1 cellular context compared by ENCODE assay signal in the genomic region with DNA sequence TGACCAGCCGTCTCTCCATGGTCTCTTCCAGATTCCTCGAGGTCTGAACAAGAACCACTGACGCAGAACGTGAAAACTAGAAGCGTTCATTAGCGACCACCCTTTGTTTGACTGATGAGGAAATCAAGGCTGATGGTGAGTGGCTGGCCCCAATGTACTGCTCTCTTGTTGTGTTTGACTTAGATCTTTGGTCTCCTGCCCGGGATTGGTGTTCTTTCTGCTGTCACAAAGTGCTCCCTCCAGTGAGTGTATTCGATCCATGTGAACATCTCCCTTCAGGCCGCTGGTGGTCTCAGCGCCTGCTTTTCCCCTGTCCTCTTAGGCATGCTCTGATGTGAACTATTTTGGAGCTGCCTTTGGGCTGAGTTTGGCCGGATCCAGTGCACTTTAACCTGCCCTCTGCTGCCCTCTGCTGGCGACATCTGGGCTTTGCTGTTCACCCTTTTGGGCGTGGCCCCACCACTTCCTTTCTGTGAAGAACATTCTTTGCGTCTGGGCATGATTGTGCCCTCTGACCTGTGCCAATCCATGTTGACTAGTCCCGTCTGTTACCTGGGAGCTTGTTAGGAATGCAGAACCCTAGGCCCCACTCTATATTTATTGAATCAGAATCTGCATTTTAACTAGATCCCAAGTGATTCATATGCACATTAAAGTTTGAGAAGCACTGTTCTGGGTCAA.
A peak's percentile ranks its signal among the peaks of the same experiment; 100 is the strongest.
TF ChIP-seq lines count a peak whose summit lies in the region.

No MANE protein-coding gene starts in this region.

TF ChIP-seq in HepG2, 621 proteins besides CTCF, POLR2A, EP300 and RAD21 (continued from another document and continues in another):
- TF ChIP-seq ETV6 (CRISPR knock-in tag; conservative IDR thresholded peaks at IDR 0.05) (no peak), ZNF367 (CRISPR knock-in tag; IDR thresholded peaks at IDR 0.05; ENCODE audit: borderline replicate concordance) (no peak), HOXA5 (CRISPR knock-in tag; IDR thresholded peaks at IDR 0.05) (0 out of 2 replicates have a peak, but pooled peaks have one; percentile 53), SETDB1 (CRISPR knock-in tag; IDR thresholded peaks at IDR 0.05; ENCODE audit: borderline replicate concordance) (no peak), ZEB1 (IDR thresholded peaks at IDR 0.05; ENCODE audit: insufficient replicate concordance, low read depth) (peak; percentile 77), TOPORS (CRISPR knock-in tag; IDR thresholded peaks at IDR 0.05) (no peak), ATRX (CRISPR knock-in tag; IDR thresholded peaks at IDR 0.05; ENCODE audit: borderline replicate concordance) (no peak), ZFP36L1 (CRISPR knock-in tag; IDR thresholded peaks at IDR 0.05) (0 out of 2 replicates have a peak, but pooled peaks have one; percentile 7), NFKB2 (CRISPR knock-in tag; IDR thresholded peaks at IDR 0.05; ENCODE audit: borderline replicate concordance) (0 out of 2 replicates have a peak, but pooled peaks have one; percentile 60), RORA (CRISPR knock-in tag; IDR thresholded peaks at IDR 0.05) (no peak), HIVEP1 (CRISPR knock-in tag; IDR thresholded peaks at IDR 0.05) (no peak), ZNF790 (CRISPR knock-in tag; IDR thresholded peaks at IDR 0.05; ENCODE audit: borderline replicate concordance) (no peak), SIX4 (CRISPR knock-in tag; IDR thresholded peaks at IDR 0.05) (peak; percentile 28; the same call in 1 of the 2 replicates), JUN (CRISPR knock-in tag; IDR thresholded peaks at IDR 0.05) (peak; percentile 66; the same call in 1 of the 2 replicates), PAX8 (CRISPR knock-in tag; IDR thresholded peaks at IDR 0.05; ENCODE audit: borderline replicate concordance) (no peak), TMF1 (CRISPR knock-in tag; IDR thresholded peaks at IDR 0.05; ENCODE audit: low read depth) (no peak), ZNF253 (CRISPR knock-in tag; IDR thresholded peaks at IDR 0.05; ENCODE audit: borderline replicate concordance) (no peak), KDM4B (CRISPR knock-in tag; IDR thresholded peaks at IDR 0.05) (peak; percentile 90; the same call in 1 of the 2 replicates), ZFY (CRISPR knock-in tag; IDR thresholded peaks at IDR 0.05) (peak; percentile 18; the same call in 1 of the 2 replicates), GTF2F1 (IDR thresholded peaks at IDR 0.05; ENCODE audit: low read length) (0 out of 2 replicates have a peak, but pooled peaks have one; percentile 14), MAFG (CRISPR knock-in tag; IDR thresholded peaks at IDR 0.05) (no peak), ZNF761 (CRISPR knock-in tag; conservative IDR thresholded peaks at IDR 0.05) (peak; percentile 65; the same call in 1 of the 2 replicates), PRMT3 (CRISPR knock-in tag; IDR thresholded peaks at IDR 0.05; ENCODE audit: borderline replicate concordance, low read depth) (no peak), ZSCAN31 (CRISPR knock-in tag; IDR thresholded peaks at IDR 0.05; ENCODE audit: low read depth) (peak; percentile 77), ZNF468 (CRISPR knock-in tag; IDR thresholded peaks at IDR 0.05) (no peak)
- TF ChIP-seq, protein P1, sequence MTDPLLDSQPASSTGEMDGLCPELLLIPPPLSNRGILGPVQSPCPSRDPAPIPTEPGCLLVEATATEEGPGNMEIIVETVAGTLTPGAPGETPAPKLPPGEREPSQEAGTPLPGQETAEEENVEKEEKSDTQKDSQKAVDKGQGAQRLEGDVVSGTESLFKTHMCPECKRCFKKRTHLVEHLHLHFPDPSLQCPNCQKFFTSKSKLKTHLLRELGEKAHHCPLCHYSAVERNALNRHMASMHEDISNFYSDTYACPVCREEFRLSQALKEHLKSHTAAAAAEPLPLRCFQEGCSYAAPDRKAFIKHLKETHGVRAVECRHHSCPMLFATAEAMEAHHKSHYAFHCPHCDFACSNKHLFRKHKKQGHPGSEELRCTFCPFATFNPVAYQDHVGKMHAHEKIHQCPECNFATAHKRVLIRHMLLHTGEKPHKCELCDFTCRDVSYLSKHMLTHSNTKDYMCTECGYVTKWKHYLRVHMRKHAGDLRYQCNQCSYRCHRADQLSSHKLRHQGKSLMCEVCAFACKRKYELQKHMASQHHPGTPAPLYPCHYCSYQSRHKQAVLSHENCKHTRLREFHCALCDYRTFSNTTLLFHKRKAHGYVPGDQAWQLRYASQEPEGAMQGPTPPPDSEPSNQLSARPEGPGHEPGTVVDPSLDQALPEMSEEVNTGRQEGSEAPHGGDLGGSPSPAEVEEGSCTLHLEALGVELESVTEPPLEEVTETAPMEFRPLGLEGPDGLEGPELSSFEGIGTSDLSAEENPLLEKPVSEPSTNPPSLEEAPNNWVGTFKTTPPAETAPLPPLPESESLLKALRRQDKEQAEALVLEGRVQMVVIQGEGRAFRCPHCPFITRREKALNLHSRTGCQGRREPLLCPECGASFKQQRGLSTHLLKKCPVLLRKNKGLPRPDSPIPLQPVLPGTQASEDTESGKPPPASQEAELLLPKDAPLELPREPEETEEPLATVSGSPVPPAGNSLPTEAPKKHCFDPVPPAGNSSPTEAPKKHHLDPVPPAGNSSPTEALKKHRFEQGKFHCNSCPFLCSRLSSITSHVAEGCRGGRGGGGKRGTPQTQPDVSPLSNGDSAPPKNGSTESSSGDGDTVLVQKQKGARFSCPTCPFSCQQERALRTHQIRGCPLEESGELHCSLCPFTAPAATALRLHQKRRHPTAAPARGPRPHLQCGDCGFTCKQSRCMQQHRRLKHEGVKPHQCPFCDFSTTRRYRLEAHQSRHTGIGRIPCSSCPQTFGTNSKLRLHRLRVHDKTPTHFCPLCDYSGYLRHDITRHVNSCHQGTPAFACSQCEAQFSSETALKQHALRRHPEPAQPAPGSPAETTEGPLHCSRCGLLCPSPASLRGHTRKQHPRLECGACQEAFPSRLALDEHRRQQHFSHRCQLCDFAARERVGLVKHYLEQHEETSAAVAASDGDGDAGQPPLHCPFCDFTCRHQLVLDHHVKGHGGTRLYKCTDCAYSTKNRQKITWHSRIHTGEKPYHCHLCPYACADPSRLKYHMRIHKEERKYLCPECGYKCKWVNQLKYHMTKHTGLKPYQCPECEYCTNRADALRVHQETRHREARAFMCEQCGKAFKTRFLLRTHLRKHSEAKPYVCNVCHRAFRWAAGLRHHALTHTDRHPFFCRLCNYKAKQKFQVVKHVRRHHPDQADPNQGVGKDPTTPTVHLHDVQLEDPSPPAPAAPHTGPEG (CRISPR knock-in tag; IDR thresholded peaks at IDR 0.05), result peak; percentile 26; the same call in 1 of the 2 replicates
- TF ChIP-seq, protein P2, sequence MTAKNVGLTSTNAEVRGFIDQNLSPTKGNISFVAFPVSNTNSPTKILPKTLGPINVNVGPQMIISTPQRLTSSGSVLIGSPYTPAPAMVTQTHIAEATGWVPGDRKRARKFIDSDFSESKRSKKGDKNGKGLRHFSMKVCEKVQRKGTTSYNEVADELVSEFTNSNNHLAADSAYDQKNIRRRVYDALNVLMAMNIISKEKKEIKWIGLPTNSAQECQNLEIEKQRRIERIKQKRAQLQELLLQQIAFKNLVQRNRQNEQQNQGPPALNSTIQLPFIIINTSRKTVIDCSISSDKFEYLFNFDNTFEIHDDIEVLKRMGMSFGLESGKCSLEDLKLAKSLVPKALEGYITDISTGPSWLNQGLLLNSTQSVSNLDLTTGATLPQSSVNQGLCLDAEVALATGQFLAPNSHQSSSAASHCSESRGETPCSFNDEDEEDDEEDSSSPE (CRISPR knock-in tag; IDR thresholded peaks at IDR 0.05), result no peak
- TF ChIP-seq, protein P3, sequence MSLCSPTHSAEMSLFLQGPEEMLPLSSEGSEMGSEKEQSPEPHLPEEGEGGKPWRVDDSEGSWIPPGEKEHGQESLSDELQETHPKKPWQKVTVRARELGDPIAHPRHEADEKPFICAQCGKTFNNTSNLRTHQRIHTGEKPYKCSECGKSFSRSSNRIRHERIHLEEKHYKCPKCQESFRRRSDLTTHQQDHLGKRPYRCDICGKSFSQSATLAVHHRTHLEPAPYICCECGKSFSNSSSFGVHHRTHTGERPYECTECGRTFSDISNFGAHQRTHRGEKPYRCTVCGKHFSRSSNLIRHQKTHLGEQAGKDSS (CRISPR knock-in tag; IDR thresholded peaks at IDR 0.05; ENCODE audit: borderline replicate concordance, low read depth), result peak; percentile 92; the same call in 1 of the 2 replicates
- TF ChIP-seq, protein P4, sequence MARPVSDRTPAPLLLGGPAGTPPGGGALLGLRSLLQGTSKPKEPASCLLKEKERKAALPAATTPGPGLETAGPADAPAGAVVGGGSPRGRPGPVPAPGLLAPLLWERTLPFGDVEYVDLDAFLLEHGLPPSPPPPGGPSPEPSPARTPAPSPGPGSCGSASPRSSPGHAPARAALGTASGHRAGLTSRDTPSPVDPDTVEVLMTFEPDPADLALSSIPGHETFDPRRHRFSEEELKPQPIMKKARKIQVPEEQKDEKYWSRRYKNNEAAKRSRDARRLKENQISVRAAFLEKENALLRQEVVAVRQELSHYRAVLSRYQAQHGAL (CRISPR knock-in tag; IDR thresholded peaks at IDR 0.05; ENCODE audit: not compliant biosample characterization), result no peak
- TF ChIP-seq, protein P5, sequence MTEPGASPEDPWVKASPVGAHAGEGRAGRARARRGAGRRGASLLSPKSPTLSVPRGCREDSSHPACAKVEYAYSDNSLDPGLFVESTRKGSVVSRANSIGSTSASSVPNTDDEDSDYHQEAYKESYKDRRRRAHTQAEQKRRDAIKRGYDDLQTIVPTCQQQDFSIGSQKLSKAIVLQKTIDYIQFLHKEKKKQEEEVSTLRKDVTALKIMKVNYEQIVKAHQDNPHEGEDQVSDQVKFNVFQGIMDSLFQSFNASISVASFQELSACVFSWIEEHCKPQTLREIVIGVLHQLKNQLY (CRISPR knock-in tag; IDR thresholded peaks at IDR 0.05), result no peak; the same call in 1 of the 2 replicates
- TF ChIP-seq, protein P6, sequence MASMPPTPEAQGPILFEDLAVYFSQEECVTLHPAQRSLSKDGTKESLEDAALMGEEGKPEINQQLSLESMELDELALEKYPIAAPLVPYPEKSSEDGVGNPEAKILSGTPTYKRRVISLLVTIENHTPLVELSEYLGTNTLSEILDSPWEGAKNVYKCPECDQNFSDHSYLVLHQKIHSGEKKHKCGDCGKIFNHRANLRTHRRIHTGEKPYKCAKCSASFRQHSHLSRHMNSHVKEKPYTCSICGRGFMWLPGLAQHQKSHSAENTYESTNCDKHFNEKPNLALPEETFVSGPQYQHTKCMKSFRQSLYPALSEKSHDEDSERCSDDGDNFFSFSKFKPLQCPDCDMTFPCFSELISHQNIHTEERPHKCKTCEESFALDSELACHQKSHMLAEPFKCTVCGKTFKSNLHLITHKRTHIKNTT (CRISPR knock-in tag; IDR thresholded peaks at IDR 0.05), result no peak
- TF ChIP-seq, protein P7, sequence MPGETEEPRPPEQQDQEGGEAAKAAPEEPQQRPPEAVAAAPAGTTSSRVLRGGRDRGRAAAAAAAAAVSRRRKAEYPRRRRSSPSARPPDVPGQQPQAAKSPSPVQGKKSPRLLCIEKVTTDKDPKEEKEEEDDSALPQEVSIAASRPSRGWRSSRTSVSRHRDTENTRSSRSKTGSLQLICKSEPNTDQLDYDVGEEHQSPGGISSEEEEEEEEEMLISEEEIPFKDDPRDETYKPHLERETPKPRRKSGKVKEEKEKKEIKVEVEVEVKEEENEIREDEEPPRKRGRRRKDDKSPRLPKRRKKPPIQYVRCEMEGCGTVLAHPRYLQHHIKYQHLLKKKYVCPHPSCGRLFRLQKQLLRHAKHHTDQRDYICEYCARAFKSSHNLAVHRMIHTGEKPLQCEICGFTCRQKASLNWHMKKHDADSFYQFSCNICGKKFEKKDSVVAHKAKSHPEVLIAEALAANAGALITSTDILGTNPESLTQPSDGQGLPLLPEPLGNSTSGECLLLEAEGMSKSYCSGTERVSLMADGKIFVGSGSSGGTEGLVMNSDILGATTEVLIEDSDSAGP (CRISPR knock-in tag; IDR thresholded peaks at IDR 0.05; ENCODE audit: borderline replicate concordance), result peak; percentile 88
- TF ChIP-seq, protein P8, sequence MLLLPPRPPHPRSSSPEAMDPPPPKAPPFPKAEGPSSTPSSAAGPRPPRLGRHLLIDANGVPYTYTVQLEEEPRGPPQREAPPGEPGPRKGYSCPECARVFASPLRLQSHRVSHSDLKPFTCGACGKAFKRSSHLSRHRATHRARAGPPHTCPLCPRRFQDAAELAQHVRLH (CRISPR knock-in tag; IDR thresholded peaks at IDR 0.05; ENCODE audit: borderline replicate concordance, low read depth), result peak; percentile 97
- TF ChIP-seq, protein P9, sequence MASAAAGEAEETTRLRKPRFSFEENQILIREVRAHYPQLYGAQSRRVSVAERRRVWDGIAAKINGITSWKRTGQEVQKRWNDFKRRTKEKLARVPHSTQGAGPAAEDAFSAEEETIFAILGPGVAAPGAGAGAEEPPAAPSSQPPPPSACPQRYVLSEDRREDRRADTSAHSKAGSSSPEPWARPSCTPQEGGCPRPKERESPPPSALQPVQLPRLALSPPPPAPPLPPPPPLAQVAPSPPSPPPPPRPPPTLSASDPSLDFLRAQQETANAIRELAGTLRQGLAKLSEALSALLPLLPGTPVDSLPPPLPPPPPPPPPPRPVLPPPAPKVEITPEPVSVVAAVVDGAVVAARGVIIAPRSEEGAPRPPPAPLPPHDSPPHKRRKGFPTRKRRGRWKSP (CRISPR knock-in tag; IDR thresholded peaks at IDR 0.05), result peak; percentile 89
- TF ChIP-seq, protein P10, sequence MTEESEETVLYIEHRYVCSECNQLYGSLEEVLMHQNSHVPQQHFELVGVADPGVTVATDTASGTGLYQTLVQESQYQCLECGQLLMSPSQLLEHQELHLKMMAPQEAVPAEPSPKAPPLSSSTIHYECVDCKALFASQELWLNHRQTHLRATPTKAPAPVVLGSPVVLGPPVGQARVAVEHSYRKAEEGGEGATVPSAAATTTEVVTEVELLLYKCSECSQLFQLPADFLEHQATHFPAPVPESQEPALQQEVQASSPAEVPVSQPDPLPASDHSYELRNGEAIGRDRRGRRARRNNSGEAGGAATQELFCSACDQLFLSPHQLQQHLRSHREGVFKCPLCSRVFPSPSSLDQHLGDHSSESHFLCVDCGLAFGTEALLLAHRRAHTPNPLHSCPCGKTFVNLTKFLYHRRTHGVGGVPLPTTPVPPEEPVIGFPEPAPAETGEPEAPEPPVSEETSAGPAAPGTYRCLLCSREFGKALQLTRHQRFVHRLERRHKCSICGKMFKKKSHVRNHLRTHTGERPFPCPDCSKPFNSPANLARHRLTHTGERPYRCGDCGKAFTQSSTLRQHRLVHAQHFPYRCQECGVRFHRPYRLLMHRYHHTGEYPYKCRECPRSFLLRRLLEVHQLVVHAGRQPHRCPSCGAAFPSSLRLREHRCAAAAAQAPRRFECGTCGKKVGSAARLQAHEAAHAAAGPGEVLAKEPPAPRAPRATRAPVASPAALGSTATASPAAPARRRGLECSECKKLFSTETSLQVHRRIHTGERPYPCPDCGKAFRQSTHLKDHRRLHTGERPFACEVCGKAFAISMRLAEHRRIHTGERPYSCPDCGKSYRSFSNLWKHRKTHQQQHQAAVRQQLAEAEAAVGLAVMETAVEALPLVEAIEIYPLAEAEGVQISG (CRISPR knock-in tag; IDR thresholded peaks at IDR 0.05), result peak; percentile 53; the same call in 1 of the 2 replicates
